In the genomic region with DNA sequence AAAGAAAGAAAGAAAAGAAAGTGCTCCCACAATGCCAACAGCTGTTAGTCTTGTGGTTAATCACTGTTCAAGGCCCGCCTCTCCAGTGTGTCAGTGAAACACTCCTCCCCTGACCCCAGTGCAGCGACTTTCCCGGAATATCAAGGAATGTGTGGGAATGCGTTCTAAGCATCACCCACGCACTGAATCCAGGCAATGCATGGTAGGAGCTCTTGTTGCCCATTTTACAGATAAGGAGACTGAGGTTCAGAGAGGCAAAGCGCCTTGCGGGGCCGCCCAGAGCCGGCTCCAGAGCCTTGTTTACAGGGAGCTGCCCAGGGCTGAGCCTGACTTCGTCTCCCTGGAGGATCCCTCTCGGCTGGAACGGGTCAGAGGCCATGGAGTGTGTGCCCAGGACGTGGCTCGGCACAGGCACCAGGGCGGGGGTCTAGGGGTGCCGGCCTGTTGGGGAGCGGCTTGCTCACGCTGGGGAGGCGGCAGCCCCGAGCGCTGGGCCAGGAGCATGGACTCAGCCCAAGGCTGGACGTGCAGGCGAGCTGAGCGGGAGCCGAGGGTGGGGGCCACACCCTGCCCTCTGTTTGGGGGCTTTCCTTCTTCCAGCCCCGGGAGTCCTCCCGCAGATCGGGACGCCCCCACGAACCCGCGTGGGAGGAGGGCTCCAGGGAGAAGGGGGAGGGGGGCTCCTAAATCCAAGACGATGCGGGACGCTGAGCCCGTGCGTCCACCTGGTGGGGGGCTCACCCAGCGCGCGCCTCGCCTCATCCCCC, we compare ENCODE assay signal across 8 cellular contexts. TPM values are rescaled to one million over a fixed set of nuclear protein-coding genes. Genes with fewer than 3 reads are reported as not detected.
DNase-seq lines count a peak whose midpoint lies in the region; ATAC-seq, FAIRE-seq and TF ChIP-seq lines count a peak whose summit lies in the region.

No MANE protein-coding gene starts in this region.

- TF ChIP-seq POLR2A in H54 (IDR thresholded peaks at IDR 0.05; ENCODE audit: low read depth, low read length): peak; percentile 15; the same call in 1 of the 2 replicates

- peaks cover 21% of the 10 kb centered on the region for H3K4me1 Mint-ChIP-seq in T-helper 17 cell

- FAIRE-seq in H54 (lab: Jason Lieb, UNC) (no peak), endometrium (lab: Jason Lieb, UNC) (peak; percentile 21)

- H3K4me3 ChIP-seq in BLaER1: peak overlapping the region; percentile 84
- peak overlapping the region; percentile 25 for H3K4me3 ChIP-seq in mucosa of stomach (ENCODE audit: low read length)

- peaks cover 9% of the 10 kb centered on the region for H3K36me3 Mint-ChIP-seq in T-helper 17 cell (ENCODE audit: low read depth)

- peak overlapping the region; percentile 92 for H3K27ac ChIP-seq in BLaER1

- H3K4me1 ChIP-seq in BLaER1 (peaks cover 66% of the 10 kb centered on the region), mucosa of stomach (ENCODE audit: control insufficient read depth, insufficient read depth, low read length) (peaks cover 15% of the 10 kb centered on the region)

- H3K9ac ChIP-seq in BLaER1: peak overlapping the region; percentile 91
- H3K9ac ChIP-seq in mucosa of stomach (ENCODE audit: low read length): peak overlapping the region; percentile 70

- H3K4me3 Mint-ChIP-seq in T-helper 17 cell: peak overlapping the region; percentile 91

- peaks cover 42% of the 10 kb centered on the region for H4K20me1 ChIP-seq in BLaER1

- no peaks in the 10 kb centered on the region for H3K27me3 Mint-ChIP-seq in T-helper 17 cell

- DNase-seq in H54 (ENCODE audit: insufficient read length, low spot score) (no peak), T-helper 17 cell (no peak)
- DNase-seq in NK-92 treated with Interleukin-12 subunit alpha and Interleukin-12 subunit beta, amount 100 ng/mL, for 24 hours (lab: John Stamatoyannopoulos, UW): no peak

- H3K27ac Mint-ChIP-seq in T-helper 17 cell: peak overlapping the region; percentile 83

- ATAC-seq in T-helper 17 cell: peak; percentile 14
- ATAC-seq in HG02885 (IDR thresholded peaks at IDR 0.05; ENCODE audit: poor library complexity, unreplicated experiment): no peak
- ATAC-seq in HG02938 (IDR thresholded peaks at IDR 0.05; ENCODE audit: unreplicated experiment): no peak

- H3K9me3 ChIP-seq in BLaER1 (peaks cover 6% of the 10 kb centered on the region), T-helper 17 cell (ENCODE audit: control insufficient read depth, low read length, poor library complexity, severe bottlenecking) (no peaks in the 10 kb centered on the region), mucosa of stomach (ENCODE audit: control insufficient read depth, low read length) (no peaks in the 10 kb centered on the region)

- H3K36me3 ChIP-seq in BLaER1 (peaks cover 34% of the 10 kb centered on the region), mucosa of stomach (ENCODE audit: control insufficient read depth, insufficient read depth, low read length) (peaks cover 12% of the 10 kb centered on the region)

- H3K27me3 ChIP-seq in BLaER1 (no peaks in the 10 kb centered on the region), mucosa of stomach (ENCODE audit: control insufficient read depth, insufficient read depth, low read length) (no peaks in the 10 kb centered on the region)

- peak overlapping the region; percentile 89 for H3K4me2 ChIP-seq in BLaER1

RNA-seq across cellular contexts. Expression of a gene that starts 0.8 kb away (rescaled TPM):
- total RNA-seq in T-helper 17 cell: 100 to 1,000 TPM in 1 of 2 donors, 10 to 100 TPM in 1; 74.5 to 108 TPM

RNA-seq across cellular contexts. Expression of a gene that starts 18.2 kb away (rescaled TPM):
- total RNA-seq in T-helper 17 cell: 10 to 100 TPM; 18.5 to 22.1 TPM

RNA-seq across cellular contexts. Expression of a gene that starts 21.1 kb away (rescaled TPM):
- 10 to 100 TPM; 35.9 to 66.5 TPM for total RNA-seq in T-helper 17 cell

RNA-seq across cellular contexts. Expression of a gene that starts 32.0 kb away (rescaled TPM):
- total RNA-seq in T-helper 17 cell: 1 to 10 TPM; 2.1 to 2.3 TPM

RNA-seq across cellular contexts. Expression of a gene that starts 39.0 kb away (rescaled TPM):
- total RNA-seq in T-helper 17 cell: 10 to 100 TPM; 23.3 to 26.2 TPM
